ENCODE assay signal across 8 cellular contexts in the genomic region with DNA sequence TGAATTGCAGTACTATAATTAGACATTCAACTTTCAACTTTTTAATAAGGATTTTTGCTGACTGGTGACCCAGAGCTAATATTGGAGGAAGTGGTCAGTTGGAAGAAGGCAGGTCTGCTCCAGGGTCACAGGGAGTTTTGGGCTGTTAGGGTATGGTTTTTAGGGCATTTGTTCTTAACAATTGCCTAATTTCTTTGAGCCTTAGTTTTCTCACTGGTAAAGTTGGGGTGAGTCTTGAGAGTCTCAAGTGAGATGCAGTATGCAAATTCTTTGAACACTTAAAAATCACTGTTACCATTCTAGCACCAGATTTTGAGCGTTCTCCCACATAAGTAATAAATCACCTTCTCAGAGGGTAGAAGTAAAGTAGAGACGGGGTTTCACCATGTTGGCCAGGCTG.
"Had no signal": no experiment of that assay in that cellular context is flagged by ENCODE, and none has a peak within 500 bp of the region (broad histone marks: within the 10 kb centered on the region; RNA-seq: fewer than 3 reads in every experiment).

No MANE protein-coding gene starts in this region.

- ATAC-seq: GM12878 had no signal

- DNase-seq: GDM1, GF-D8 had no signal

- H3K4me3 ChIP-seq: GM12878 had no signal

- FAIRE-seq: G401.6, GM12878, GM12891, GM12892, GM18507, GM19239 had no signal
